ENCODE assay signal across 10 cellular contexts in the genomic region with DNA sequence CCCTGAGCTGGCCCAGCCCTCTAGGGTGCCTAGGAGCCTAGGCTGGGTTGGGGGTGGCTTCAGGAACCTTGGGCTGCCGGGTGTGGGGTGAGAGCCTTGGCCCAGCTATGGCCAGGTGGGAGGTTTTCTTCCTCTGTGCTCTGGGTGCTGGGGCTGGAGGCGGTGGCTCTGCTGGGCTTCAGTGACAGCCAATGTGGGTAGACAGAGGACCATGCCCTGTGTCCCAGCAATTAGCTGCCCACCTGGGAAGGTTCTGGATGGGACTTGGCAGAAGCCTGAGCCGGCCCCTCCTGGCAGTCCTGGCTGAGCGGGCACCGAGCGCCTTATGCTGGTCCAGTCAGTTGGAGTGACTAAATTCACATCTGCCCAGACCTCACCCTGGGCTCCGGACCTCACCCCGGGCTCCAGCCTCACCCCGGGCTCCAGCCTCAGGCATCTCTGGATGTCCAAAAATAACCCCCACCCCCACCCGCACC. TPM values are rescaled to one million over a fixed set of nuclear protein-coding genes. Genes with fewer than 3 reads are reported as not detected.
A peak's percentile ranks its signal among the peaks of the same experiment; 100 is the strongest.
DNase-seq lines count a peak whose midpoint lies in the region; TF ChIP-seq lines count a peak whose summit lies in the region.
"Had no signal": no experiment of that assay in that cellular context is flagged by ENCODE, and none has a peak within 500 bp of the region (broad histone marks: within the 10 kb centered on the region; RNA-seq: fewer than 3 reads in every experiment).

No MANE protein-coding gene starts in this region.

- no peak overlapping the region for H3K4me2 ChIP-seq in GM23248 (ENCODE audit: unreplicated experiment)

- H3K27ac Mint-ChIP-seq in progenitor cell of endocrine pancreas, result peak overlapping the region; percentile 94

- no peaks in the 10 kb centered on the region for H3K9me3 Mint-ChIP-seq in progenitor cell of endocrine pancreas (ENCODE audit: low read depth)

- peak overlapping the region; percentile 77; the same call in 1 of the 2 replicates for H3K9ac ChIP-seq in GM23248
- no peak overlapping the region for H3K9ac ChIP-seq in iPS-18a (ENCODE audit: low read length)

- peaks cover 10% of the 10 kb centered on the region for H3K4me1 Mint-ChIP-seq in progenitor cell of endocrine pancreas (ENCODE audit: low read depth)

- H3K36me3 ChIP-seq in GM23248 (ENCODE audit: low read depth) (no peaks in the 10 kb centered on the region), iPS-18a (ENCODE audit: control insufficient read depth, low read depth, low read length) (no peaks in the 10 kb centered on the region)

- DNase-seq in GM23248 (no peak), progenitor cell of endocrine pancreas (ENCODE audit: low spot score, unreplicated experiment) (no peak), OCI-M1 (lab: John Stamatoyannopoulos, UW) (no peak), middle frontal gyrus (ENCODE audit: extremely low spot score, low spot score) (no peak), DMS153 (lab: John Stamatoyannopoulos, UW) (no peak), NCI-H1105 treated with DMSO at 0.1 percent for 48 hours (lab: John Stamatoyannopoulos, UW) (no peak)
- DNase-seq: activated CD4-positive, alpha-beta T cell treated with anti-CD3 and anti-CD28 coated beads for 1 hour; central memory CD4-positive, alpha-beta T cell had no signal

- peak overlapping the region; percentile 88; the same call in 1 of the 2 replicates for H2AFZ ChIP-seq in GM23248

- H3K4me3 ChIP-seq in GM23248 (peak overlapping the region; percentile 81; the same call in 1 of the 2 replicates), iPS-18a (ENCODE audit: low read length) (peak overlapping the region; percentile 55)

- H4K20me1 ChIP-seq in GM23248 (ENCODE audit: insufficient read depth), result no peaks in the 10 kb centered on the region

- no peaks in the 10 kb centered on the region for H3K4me1 ChIP-seq in GM23248 (ENCODE audit: insufficient read depth)
- no peaks in the 10 kb centered on the region for H3K4me1 ChIP-seq in iPS-18a (ENCODE audit: control insufficient read depth, low read depth, low read length)

- 79 to 82% methylated on average over 6 to 10 of the region's 10 CpGs for WGBS in GM23248 (ENCODE audit: low coverage in 1 of 2, low lambda C conversion rate in 2 of 2, missing lambda C conversion rate in 2 of 2), 2 experiments

- H3K9me3 ChIP-seq in GM23248 (ENCODE audit: low read depth) (no peaks in the 10 kb centered on the region), iPS-18a (ENCODE audit: control insufficient read depth, low read depth, low read length) (no peaks in the 10 kb centered on the region)

- H3F3A ChIP-seq in GM23248 (ENCODE audit: insufficient read depth), result no peaks in the 10 kb centered on the region

- no peaks in the 10 kb centered on the region for H3K9me2 ChIP-seq in GM23248 (ENCODE audit: insufficient read depth)

- H3K27ac ChIP-seq in GM23248 (no peak overlapping the region), VCaP (peak overlapping the region; percentile 55; the same call in 1 of the 2 replicates), iPS-18a (ENCODE audit: low read length) (no peak overlapping the region)

- H3K27me3 Mint-ChIP-seq in progenitor cell of endocrine pancreas, result peaks cover 9% of the 10 kb centered on the region

- H3K4me3 Mint-ChIP-seq in progenitor cell of endocrine pancreas (ENCODE audit: low read depth), result peak overlapping the region; percentile 77

- no peaks in the 10 kb centered on the region for H3K36me3 Mint-ChIP-seq in progenitor cell of endocrine pancreas (ENCODE audit: insufficient read depth)

- H3K27me3 ChIP-seq in GM23248 (replicated peaks; ENCODE audit: insufficient read depth) (no peaks in the 10 kb centered on the region; the same call in 1 of the 2 replicates), iPS-18a (ENCODE audit: control insufficient read depth, insufficient read depth, low read length) (no peaks in the 10 kb centered on the region)

- in situ Hi-C loops in GM23248 (cut with MboI), result no loop called here

- TF ChIP-seq CTCF in VCaP (conservative IDR thresholded peaks at IDR 0.05) (no peak), progenitor cell of endocrine pancreas (IDR thresholded peaks at IDR 0.05; ENCODE audit: unreplicated experiment) (no peak)

- no peaks in the 10 kb centered on the region for H3K79me2 ChIP-seq in GM23248 (ENCODE audit: insufficient read depth)

RNA-seq across cellular contexts. Expression of a gene that starts 46.8 kb away (rescaled TPM):
- total RNA-seq in GM23248 (2014; rRNA removed; shearing (Covaris generic)), result 0.13 and 0.22 TPM in 2 replicates
- 0.15 and 0.29 TPM in 2 replicates for polyA plus RNA-seq in GM23248 (2016; fragmentation: Nextera tagmentation; extraction: Ambion mirVana)
- total RNA-seq in progenitor cell of endocrine pancreas, result 2.9 and 3.9 TPM in 2 replicates
